22 cellular contexts compared by ENCODE assay signal in the genomic region with DNA sequence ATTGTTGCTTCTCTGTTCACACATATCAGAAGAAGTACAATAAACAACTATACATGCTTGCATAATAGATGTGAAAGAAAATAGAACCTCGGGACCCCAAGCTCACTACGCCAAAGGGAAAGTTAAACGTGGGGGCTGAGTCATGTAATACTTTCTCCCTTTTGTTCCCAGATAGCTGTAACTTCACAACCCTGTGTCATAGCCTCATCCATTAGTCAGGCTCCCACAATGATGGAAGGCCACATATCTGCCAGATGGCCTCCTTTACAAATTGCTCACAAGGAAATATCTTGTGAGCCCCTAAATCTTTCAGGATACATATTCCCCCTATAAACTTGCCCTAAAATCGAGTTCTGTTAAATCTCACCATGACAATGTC.
"Had no signal": no experiment of that assay in that cellular context is flagged by ENCODE, and none has a peak within 500 bp of the region (broad histone marks: within the 10 kb centered on the region; RNA-seq: fewer than 3 reads in every experiment).

No MANE protein-coding gene starts in this region.

- H3K36me3 ChIP-seq: esophagus squamous epithelium, neutrophil, right lobe of liver, thoracic aorta, upper lobe of left lung had no signal

- H3K27ac ChIP-seq: esophagus squamous epithelium, neutrophil, parathyroid adenoma, right lobe of liver, thoracic aorta, upper lobe of left lung had no signal

- ATAC-seq: activated CD8-positive, alpha-beta T cell treated with anti-CD3 and anti-CD28 coated beads for 36 hours; activated naive CD8-positive, alpha-beta T cell treated with anti-CD3 and anti-CD28 coated beads, Interleukin-2, amount 50 U/mL, for 24 hours; left lobe of liver; natural killer cell treated with Interleukin-12 subunit alpha and Interleukin-12 subunit beta and Interleukin-15 and Interleukin-18, amount 100 ng/mL, for 72 hours; right lobe of liver; stimulated activated naive B cell treated with anti-CD40 and anti-IgM and Interleukin-4, amounts not matched to agents 10 μg/mL and 1 μg/mL and 100 μg/mL, for 72 hours had no signal

- H3K27ac Mint-ChIP-seq: activated CD8-positive, alpha-beta T cell treated with anti-CD3 and anti-CD28 coated beads for 36 hours; activated naive CD4-positive, alpha-beta T cell treated with anti-CD3 and anti-CD28 coated beads for 36 hours; activated naive CD8-positive, alpha-beta T cell treated with anti-CD3 and anti-CD28 coated beads, Interleukin-2, amount 50 U/mL, for 24 hours; activated T-cell treated with anti-CD3 and anti-CD28 coated beads, Interleukin-2, amount 50 U/mL, for 24 hours; mesothelial cell of epicardium; natural killer cell treated with Interleukin-12 subunit alpha and Interleukin-12 subunit beta and Interleukin-15 and Interleukin-18, amount 100 ng/mL, for 72 hours; stimulated activated naive B cell treated with anti-CD40 and anti-IgM and Interleukin-4, amounts not matched to agents 10 μg/mL and 1 μg/mL and 100 μg/mL, for 72 hours had no signal

- H3K27me3 ChIP-seq: esophagus squamous epithelium, neutrophil, right lobe of liver, upper lobe of left lung had no signal

- DNase-seq: activated CD4-positive, alpha-beta T cell treated with anti-CD3 and anti-CD28 coated beads for 48 hours; activated CD8-positive, alpha-beta T cell treated with anti-CD3 and anti-CD28 coated beads for 36 hours; activated naive CD4-positive, alpha-beta T cell treated with anti-CD3 and anti-CD28 coated beads for 36 hours; activated naive CD8-positive, alpha-beta T cell treated with anti-CD3 and anti-CD28 coated beads, Interleukin-2, amount 50 U/mL, for 24 hours; activated T-cell treated with anti-CD3 and anti-CD28 coated beads, Interleukin-2, amount 50 U/mL, for 24 hours; aorta; effector CD4-positive, alpha-beta T cell; esophagus squamous epithelium; hippocampal formation; kidney; right lobe of liver; stimulated activated naive B cell treated with anti-CD40 and anti-IgM and Interleukin-4, amounts not matched to agents 10 μg/mL and 1 μg/mL and 100 μg/mL, for 72 hours; SW 1271; T-helper 2 cell; upper lobe of left lung had no signal

- H3K4me1 ChIP-seq: esophagus squamous epithelium, parathyroid adenoma, right lobe of liver, upper lobe of left lung had no signal

- H3K4me3 Mint-ChIP-seq: activated CD8-positive, alpha-beta T cell treated with anti-CD3 and anti-CD28 coated beads for 36 hours; activated naive CD4-positive, alpha-beta T cell treated with anti-CD3 and anti-CD28 coated beads for 36 hours; activated naive CD8-positive, alpha-beta T cell treated with anti-CD3 and anti-CD28 coated beads, Interleukin-2, amount 50 U/mL, for 24 hours; activated T-cell treated with anti-CD3 and anti-CD28 coated beads, Interleukin-2, amount 50 U/mL, for 24 hours; mesothelial cell of epicardium; natural killer cell treated with Interleukin-12 subunit alpha and Interleukin-12 subunit beta and Interleukin-15 and Interleukin-18, amount 100 ng/mL, for 72 hours; stimulated activated naive B cell treated with anti-CD40 and anti-IgM and Interleukin-4, amounts not matched to agents 10 μg/mL and 1 μg/mL and 100 μg/mL, for 72 hours had no signal

- H3K36me3 Mint-ChIP-seq: mesothelial cell of epicardium; natural killer cell treated with Interleukin-12 subunit alpha and Interleukin-12 subunit beta and Interleukin-15 and Interleukin-18, amount 100 ng/mL, for 72 hours; stimulated activated naive B cell treated with anti-CD40 and anti-IgM and Interleukin-4, amounts not matched to agents 10 μg/mL and 1 μg/mL and 100 μg/mL, for 72 hours had no signal

- H3K9ac ChIP-seq: parathyroid adenoma had no signal

- H3K4me3 ChIP-seq: esophagus squamous epithelium, lung, right lobe of liver, thoracic aorta, upper lobe of left lung had no signal

- H2AFZ ChIP-seq: parathyroid adenoma had no signal

- H3K79me2 ChIP-seq: parathyroid adenoma had no signal

- H3K27me3 Mint-ChIP-seq: activated CD8-positive, alpha-beta T cell treated with anti-CD3 and anti-CD28 coated beads for 36 hours; activated naive CD8-positive, alpha-beta T cell treated with anti-CD3 and anti-CD28 coated beads, Interleukin-2, amount 50 U/mL, for 24 hours; activated T-cell treated with anti-CD3 and anti-CD28 coated beads, Interleukin-2, amount 50 U/mL, for 24 hours; natural killer cell treated with Interleukin-12 subunit alpha and Interleukin-12 subunit beta and Interleukin-15 and Interleukin-18, amount 100 ng/mL, for 72 hours; stimulated activated naive B cell treated with anti-CD40 and anti-IgM and Interleukin-4, amounts not matched to agents 10 μg/mL and 1 μg/mL and 100 μg/mL, for 72 hours had no signal

- H3K9me3 Mint-ChIP-seq: activated naive CD8-positive, alpha-beta T cell treated with anti-CD3 and anti-CD28 coated beads, Interleukin-2, amount 50 U/mL, for 24 hours; activated T-cell treated with anti-CD3 and anti-CD28 coated beads, Interleukin-2, amount 50 U/mL, for 24 hours; mesothelial cell of epicardium; stimulated activated naive B cell treated with anti-CD40 and anti-IgM and Interleukin-4, amounts not matched to agents 10 μg/mL and 1 μg/mL and 100 μg/mL, for 72 hours had no signal

- H3K4me1 Mint-ChIP-seq: activated naive CD8-positive, alpha-beta T cell treated with anti-CD3 and anti-CD28 coated beads, Interleukin-2, amount 50 U/mL, for 24 hours; mesothelial cell of epicardium; stimulated activated naive B cell treated with anti-CD40 and anti-IgM and Interleukin-4, amounts not matched to agents 10 μg/mL and 1 μg/mL and 100 μg/mL, for 72 hours had no signal

- H3K9me3 ChIP-seq: esophagus squamous epithelium, neutrophil, right lobe of liver, thoracic aorta, upper lobe of left lung had no signal
